ENCODE assay signal across 1 cellular context in the genomic region with DNA sequence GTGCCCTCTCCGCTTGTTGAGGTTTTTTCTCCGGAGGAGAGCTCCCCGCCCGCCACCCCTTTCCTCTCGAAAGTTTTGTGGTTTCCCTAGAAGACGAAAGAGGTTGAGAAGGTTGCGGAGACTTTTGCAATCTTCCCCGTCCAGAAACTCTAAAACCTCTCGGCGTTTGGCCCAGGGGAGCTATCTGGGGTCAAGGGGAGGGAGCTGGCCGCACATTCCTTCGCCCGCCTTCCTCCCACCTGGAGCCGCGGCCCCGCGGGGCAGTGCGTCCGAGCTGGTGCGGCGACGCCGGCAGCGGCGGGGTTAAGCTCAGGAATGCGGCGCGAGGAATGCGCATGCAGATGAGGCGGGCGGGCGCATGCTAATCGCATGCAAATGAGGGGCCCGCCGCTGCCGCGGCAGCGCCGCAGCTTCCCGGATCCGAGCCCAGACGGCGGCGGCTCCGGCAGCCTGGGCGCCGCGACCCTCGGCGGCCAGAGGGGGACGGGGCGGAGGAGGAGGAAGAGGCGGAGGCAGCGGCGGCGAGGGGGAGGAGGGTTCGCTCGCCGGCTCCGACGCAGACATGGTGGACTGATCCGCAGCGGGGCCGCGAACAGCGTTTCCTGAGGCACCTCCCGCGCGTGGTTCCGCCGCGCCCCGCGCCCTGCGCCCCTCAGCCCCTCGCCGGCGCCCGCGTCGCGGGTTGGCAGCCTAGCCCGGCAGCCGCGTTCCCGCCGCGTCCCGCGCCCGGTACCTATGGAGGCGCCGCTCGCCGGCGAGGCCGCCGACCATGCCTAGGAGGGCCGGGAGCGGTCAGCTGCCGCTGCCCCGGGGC.
A peak's percentile ranks its signal among the peaks of the same experiment; 100 is the strongest.
TF ChIP-seq lines count a peak whose summit lies in the region.

A gene (plus strand): TSS at position 535 of the 814 bp plus-strand sequence. CDS start 235 bp downstream, at position 770.

TF ChIP-seq in HepG2, 621 proteins besides CTCF, POLR2A, EP300 and RAD21 (continued from another document and continues in another):
- TF ChIP-seq, protein P1, sequence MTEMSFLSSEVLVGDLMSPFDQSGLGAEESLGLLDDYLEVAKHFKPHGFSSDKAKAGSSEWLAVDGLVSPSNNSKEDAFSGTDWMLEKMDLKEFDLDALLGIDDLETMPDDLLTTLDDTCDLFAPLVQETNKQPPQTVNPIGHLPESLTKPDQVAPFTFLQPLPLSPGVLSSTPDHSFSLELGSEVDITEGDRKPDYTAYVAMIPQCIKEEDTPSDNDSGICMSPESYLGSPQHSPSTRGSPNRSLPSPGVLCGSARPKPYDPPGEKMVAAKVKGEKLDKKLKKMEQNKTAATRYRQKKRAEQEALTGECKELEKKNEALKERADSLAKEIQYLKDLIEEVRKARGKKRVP (CRISPR knock-in tag; IDR thresholded peaks at IDR 0.05): no peak
- TF ChIP-seq ZNF768 (CRISPR knock-in tag; IDR thresholded peaks at IDR 0.05) (no peak), RBFOX2 (IDR thresholded peaks at IDR 0.05; ENCODE audit: low read depth, low read length) (peak; percentile 84), MED8 (CRISPR knock-in tag; IDR thresholded peaks at IDR 0.05; ENCODE audit: insufficient replicate concordance) (no peak), ISX (CRISPR knock-in tag; conservative IDR thresholded peaks at IDR 0.05) (no peak), MAF1 (CRISPR knock-in tag; IDR thresholded peaks at IDR 0.05; ENCODE audit: borderline replicate concordance) (no peak), MEIS2 (CRISPR knock-in tag; IDR thresholded peaks at IDR 0.05) (peak; percentile 52; the same call in 1 of the 2 replicates), NCOR1 (IDR thresholded peaks at IDR 0.05; ENCODE audit: borderline replicate concordance, low read length) (peak; percentile 47; the same call in 1 of the 2 replicates), ZMYM3 (CRISPR knock-in tag; IDR thresholded peaks at IDR 0.05) (peak; percentile 92), LCORL (IDR thresholded peaks at IDR 0.05) (no peak), LCORL (CRISPR knock-in tag; IDR thresholded peaks at IDR 0.05) (peak; percentile 70; the same call in 1 of the 2 replicates), ZNF20 (CRISPR knock-in tag; IDR thresholded peaks at IDR 0.05) (0 out of 2 replicates have a peak, but pooled peaks have one; percentile 84), ZFP1 (CRISPR knock-in tag; IDR thresholded peaks at IDR 0.05) (no peak), JUN (CRISPR knock-in tag; IDR thresholded peaks at IDR 0.05) (no peak), ZNF678 (CRISPR knock-in tag; IDR thresholded peaks at IDR 0.05) (no peak), GATAD1 (CRISPR knock-in tag; IDR thresholded peaks at IDR 0.05) (no peak; the same call in 1 of the 2 replicates), ETV6 (CRISPR knock-in tag; conservative IDR thresholded peaks at IDR 0.05) (0 out of 2 replicates have a peak, but pooled peaks have one; percentile 21), ZNF430 (CRISPR knock-in tag; IDR thresholded peaks at IDR 0.05) (no peak; the same call in none of the 2 replicates), SALL2 (CRISPR knock-in tag; IDR thresholded peaks at IDR 0.05) (peak; percentile 43; the same call in 1 of the 2 replicates), HOXA7 (CRISPR knock-in tag; IDR thresholded peaks at IDR 0.05) (no peak), ZNF790 (CRISPR knock-in tag; IDR thresholded peaks at IDR 0.05; ENCODE audit: borderline replicate concordance) (no peak; the same call in 1 of the 2 replicates), ZNF431 (CRISPR knock-in tag; IDR thresholded peaks at IDR 0.05; ENCODE audit: borderline replicate concordance, low read depth) (peak; percentile 55; the same call in 1 of the 2 replicates), HMGA1 (CRISPR knock-in tag; conservative IDR thresholded peaks at IDR 0.05) (no peak), ZNF441 (CRISPR knock-in tag; IDR thresholded peaks at IDR 0.05; ENCODE audit: borderline replicate concordance) (0 out of 2 replicates have a peak, but pooled peaks have one; percentile 64), EZH2 (conservative IDR thresholded peaks at IDR 0.05; ENCODE audit: low read depth, low read length) (no peak), ZBTB42 (CRISPR knock-in tag; IDR thresholded peaks at IDR 0.05) (no peak), CBX1 (IDR thresholded peaks at IDR 0.05; ENCODE audit: low read depth) (peak; percentile 30), MBNL3 (CRISPR knock-in tag; conservative IDR thresholded peaks at IDR 0.05) (no peak), PAWR (CRISPR knock-in tag; IDR thresholded peaks at IDR 0.05; ENCODE audit: borderline replicate concordance) (no peak), HDAC1 (CRISPR knock-in tag; IDR thresholded peaks at IDR 0.05) (peak; percentile 81), ZIK1 (CRISPR knock-in tag; IDR thresholded peaks at IDR 0.05; ENCODE audit: borderline replicate concordance, low read depth) (no peak), ZNF572 (CRISPR knock-in tag; IDR thresholded peaks at IDR 0.05) (peak; percentile 91; the same call in 1 of the 2 replicates), ZBTB20 (CRISPR knock-in tag; IDR thresholded peaks at IDR 0.05; ENCODE audit: borderline replicate concordance, low read depth) (peak; percentile 48; the same call in 1 of the 2 replicates), TBX2 (CRISPR knock-in tag; IDR thresholded peaks at IDR 0.05; ENCODE audit: borderline replicate concordance) (peak; percentile 30)
- TF ChIP-seq, protein P2, sequence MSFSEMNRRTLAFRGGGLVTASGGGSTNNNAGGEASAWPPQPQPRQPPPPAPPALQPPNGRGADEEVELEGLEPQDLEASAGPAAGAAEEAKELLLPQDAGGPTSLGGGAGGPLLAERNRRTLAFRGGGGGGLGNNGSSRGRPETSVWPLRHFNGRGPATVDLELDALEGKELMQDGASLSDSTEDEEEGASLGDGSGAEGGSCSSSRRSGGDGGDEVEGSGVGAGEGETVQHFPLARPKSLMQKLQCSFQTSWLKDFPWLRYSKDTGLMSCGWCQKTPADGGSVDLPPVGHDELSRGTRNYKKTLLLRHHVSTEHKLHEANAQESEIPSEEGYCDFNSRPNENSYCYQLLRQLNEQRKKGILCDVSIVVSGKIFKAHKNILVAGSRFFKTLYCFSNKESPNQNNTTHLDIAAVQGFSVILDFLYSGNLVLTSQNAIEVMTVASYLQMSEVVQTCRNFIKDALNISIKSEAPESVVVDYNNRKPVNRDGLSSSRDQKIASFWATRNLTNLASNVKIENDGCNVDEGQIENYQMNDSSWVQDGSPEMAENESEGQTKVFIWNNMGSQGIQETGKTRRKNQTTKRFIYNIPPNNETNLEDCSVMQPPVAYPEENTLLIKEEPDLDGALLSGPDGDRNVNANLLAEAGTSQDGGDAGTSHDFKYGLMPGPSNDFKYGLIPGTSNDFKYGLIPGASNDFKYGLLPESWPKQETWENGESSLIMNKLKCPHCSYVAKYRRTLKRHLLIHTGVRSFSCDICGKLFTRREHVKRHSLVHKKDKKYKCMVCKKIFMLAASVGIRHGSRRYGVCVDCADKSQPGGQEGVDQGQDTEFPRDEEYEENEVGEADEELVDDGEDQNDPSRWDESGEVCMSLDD (CRISPR knock-in tag; IDR thresholded peaks at IDR 0.05; ENCODE audit: borderline replicate concordance): no peak
- TF ChIP-seq, protein P3, sequence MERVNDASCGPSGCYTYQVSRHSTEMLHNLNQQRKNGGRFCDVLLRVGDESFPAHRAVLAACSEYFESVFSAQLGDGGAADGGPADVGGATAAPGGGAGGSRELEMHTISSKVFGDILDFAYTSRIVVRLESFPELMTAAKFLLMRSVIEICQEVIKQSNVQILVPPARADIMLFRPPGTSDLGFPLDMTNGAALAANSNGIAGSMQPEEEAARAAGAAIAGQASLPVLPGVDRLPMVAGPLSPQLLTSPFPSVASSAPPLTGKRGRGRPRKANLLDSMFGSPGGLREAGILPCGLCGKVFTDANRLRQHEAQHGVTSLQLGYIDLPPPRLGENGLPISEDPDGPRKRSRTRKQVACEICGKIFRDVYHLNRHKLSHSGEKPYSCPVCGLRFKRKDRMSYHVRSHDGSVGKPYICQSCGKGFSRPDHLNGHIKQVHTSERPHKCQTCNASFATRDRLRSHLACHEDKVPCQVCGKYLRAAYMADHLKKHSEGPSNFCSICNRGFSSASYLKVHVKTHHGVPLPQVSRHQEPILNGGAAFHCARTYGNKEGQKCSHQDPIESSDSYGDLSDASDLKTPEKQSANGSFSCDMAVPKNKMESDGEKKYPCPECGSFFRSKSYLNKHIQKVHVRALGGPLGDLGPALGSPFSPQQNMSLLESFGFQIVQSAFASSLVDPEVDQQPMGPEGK (CRISPR knock-in tag; IDR thresholded peaks at IDR 0.05): peak; percentile 80
- TF ChIP-seq, protein P4, sequence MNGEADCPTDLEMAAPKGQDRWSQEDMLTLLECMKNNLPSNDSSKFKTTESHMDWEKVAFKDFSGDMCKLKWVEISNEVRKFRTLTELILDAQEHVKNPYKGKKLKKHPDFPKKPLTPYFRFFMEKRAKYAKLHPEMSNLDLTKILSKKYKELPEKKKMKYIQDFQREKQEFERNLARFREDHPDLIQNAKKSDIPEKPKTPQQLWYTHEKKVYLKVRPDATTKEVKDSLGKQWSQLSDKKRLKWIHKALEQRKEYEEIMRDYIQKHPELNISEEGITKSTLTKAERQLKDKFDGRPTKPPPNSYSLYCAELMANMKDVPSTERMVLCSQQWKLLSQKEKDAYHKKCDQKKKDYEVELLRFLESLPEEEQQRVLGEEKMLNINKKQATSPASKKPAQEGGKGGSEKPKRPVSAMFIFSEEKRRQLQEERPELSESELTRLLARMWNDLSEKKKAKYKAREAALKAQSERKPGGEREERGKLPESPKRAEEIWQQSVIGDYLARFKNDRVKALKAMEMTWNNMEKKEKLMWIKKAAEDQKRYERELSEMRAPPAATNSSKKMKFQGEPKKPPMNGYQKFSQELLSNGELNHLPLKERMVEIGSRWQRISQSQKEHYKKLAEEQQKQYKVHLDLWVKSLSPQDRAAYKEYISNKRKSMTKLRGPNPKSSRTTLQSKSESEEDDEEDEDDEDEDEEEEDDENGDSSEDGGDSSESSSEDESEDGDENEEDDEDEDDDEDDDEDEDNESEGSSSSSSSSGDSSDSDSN (CRISPR knock-in tag; IDR thresholded peaks at IDR 0.05): peak; percentile 84
- TF ChIP-seq, protein P5, sequence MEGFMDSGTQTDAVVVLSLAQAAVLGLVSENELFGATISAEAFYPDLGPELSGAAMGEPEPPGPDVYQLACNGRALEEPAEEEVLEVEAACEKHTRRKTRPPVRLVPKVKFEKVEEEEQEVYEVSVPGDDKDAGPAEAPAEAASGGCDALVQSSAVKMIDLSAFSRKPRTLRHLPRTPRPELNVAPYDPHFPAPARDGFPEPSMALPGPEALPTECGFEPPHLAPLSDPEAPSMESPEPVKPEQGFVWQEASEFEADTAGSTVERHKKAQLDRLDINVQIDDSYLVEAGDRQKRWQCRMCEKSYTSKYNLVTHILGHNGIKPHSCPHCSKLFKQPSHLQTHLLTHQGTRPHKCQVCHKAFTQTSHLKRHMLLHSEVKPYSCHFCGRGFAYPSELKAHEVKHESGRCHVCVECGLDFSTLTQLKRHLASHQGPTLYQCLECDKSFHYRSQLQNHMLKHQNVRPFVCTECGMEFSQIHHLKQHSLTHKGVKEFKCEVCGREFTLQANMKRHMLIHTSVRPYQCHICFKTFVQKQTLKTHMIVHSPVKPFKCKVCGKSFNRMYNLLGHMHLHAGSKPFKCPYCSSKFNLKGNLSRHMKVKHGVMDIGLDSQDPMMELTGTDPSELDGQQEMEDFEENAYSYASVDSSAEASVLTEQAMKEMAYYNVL (CRISPR knock-in tag; IDR thresholded peaks at IDR 0.05; ENCODE audit: borderline replicate concordance): peak; percentile 84
- TF ChIP-seq, protein P6, sequence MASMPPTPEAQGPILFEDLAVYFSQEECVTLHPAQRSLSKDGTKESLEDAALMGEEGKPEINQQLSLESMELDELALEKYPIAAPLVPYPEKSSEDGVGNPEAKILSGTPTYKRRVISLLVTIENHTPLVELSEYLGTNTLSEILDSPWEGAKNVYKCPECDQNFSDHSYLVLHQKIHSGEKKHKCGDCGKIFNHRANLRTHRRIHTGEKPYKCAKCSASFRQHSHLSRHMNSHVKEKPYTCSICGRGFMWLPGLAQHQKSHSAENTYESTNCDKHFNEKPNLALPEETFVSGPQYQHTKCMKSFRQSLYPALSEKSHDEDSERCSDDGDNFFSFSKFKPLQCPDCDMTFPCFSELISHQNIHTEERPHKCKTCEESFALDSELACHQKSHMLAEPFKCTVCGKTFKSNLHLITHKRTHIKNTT (CRISPR knock-in tag; IDR thresholded peaks at IDR 0.05): no peak
- TF ChIP-seq, protein P7, sequence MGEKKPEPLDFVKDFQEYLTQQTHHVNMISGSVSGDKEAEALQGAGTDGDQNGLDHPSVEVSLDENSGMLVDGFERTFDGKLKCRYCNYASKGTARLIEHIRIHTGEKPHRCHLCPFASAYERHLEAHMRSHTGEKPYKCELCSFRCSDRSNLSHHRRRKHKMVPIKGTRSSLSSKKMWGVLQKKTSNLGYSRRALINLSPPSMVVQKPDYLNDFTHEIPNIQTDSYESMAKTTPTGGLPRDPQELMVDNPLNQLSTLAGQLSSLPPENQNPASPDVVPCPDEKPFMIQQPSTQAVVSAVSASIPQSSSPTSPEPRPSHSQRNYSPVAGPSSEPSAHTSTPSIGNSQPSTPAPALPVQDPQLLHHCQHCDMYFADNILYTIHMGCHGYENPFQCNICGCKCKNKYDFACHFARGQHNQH (CRISPR knock-in tag; IDR thresholded peaks at IDR 0.05): peak; percentile 88
- TF ChIP-seq, protein P8, sequence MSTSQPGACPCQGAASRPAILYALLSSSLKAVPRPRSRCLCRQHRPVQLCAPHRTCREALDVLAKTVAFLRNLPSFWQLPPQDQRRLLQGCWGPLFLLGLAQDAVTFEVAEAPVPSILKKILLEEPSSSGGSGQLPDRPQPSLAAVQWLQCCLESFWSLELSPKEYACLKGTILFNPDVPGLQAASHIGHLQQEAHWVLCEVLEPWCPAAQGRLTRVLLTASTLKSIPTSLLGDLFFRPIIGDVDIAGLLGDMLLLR (CRISPR knock-in tag; IDR thresholded peaks at IDR 0.05): no peak
- TF ChIP-seq, protein P9, sequence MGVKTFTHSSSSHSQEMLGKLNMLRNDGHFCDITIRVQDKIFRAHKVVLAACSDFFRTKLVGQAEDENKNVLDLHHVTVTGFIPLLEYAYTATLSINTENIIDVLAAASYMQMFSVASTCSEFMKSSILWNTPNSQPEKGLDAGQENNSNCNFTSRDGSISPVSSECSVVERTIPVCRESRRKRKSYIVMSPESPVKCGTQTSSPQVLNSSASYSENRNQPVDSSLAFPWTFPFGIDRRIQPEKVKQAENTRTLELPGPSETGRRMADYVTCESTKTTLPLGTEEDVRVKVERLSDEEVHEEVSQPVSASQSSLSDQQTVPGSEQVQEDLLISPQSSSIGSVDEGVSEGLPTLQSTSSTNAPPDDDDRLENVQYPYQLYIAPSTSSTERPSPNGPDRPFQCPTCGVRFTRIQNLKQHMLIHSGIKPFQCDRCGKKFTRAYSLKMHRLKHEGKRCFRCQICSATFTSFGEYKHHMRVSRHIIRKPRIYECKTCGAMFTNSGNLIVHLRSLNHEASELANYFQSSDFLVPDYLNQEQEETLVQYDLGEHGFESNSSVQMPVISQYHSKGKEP (CRISPR knock-in tag; IDR thresholded peaks at IDR 0.05): peak; percentile 60; the same call in 1 of the 2 replicates
